Comparison of ENCODE assay signal across 16 cellular contexts in the genomic region with DNA sequence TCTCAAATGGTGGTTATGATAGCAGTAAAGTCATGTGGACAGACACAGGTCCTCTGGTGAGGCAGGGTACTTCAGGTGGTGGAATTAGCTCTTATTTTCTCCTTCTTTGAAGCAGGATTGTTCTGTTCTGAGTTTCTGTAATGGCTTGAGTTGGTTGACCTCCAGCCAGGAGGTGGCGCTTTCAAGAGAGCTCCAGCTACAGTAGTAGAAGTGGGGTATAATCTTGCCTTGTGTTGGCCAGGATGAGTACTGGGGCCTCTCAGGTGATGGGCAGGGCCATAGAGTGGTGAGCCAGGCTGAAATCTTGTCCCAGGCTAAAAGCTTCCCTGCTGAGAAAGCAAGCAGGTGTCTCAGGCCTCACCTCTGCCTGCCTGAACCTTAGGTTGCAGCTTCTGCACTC.
"Had no signal": no experiment of that assay in that cellular context is flagged by ENCODE, and none has a peak within 500 bp of the region (broad histone marks: within the 10 kb centered on the region; RNA-seq: fewer than 3 reads in every experiment).

No MANE protein-coding gene starts in this region.

- H3K36me3 ChIP-seq: gastrocnemius medialis, heart left ventricle, right atrium auricular region, thyroid gland had no signal

- H3K27ac ChIP-seq: gastrocnemius medialis, heart left ventricle, right atrium auricular region, skin epidermis, thyroid gland had no signal

- H3K4me1 ChIP-seq: gastrocnemius medialis, heart left ventricle, right atrium auricular region, thyroid gland had no signal

- H3K4me3 ChIP-seq: gastrocnemius medialis, heart left ventricle, right atrium auricular region, skin epidermis, thyroid gland had no signal

- H3K9me3 ChIP-seq: gastrocnemius medialis, thyroid gland had no signal

- DNase-seq: activated B cell treated with CpG ODN at 0.5 μM for 24 hours; activated CD4-positive, alpha-beta T cell treated with anti-CD3 and anti-CD28 coated beads for 48 hours; activated naive CD8-positive, alpha-beta T cell treated with anti-CD3 and anti-CD28 coated beads, Interleukin-2, amount 10 ng/mL, durations not matched to agents 7 days and 5 days; effector memory CD4-positive, alpha-beta T cell; erythroblast; gastrocnemius medialis; heart left ventricle; immature natural killer cell; occipital lobe; stimulated activated CD4-positive, alpha-beta T cell treated with anti-CD3 and anti-CD28 coated beads, Interleukin-15, amount 100 ng/mL, for 24 hours; stimulated activated CD4-positive, alpha-beta T cell treated with anti-CD3 and anti-CD28 coated beads, Interleukin-4, amount 100 ng/mL, for 1 hour; stimulated activated naive B cell treated with anti-CD40 and anti-IgM and Interleukin-4, amounts not matched to agents 10 μg/mL and 1 μg/mL and 100 μg/mL, for 72 hours; thyroid gland had no signal

- ATAC-seq: gastrocnemius medialis; heart left ventricle; natural killer cell treated with Interleukin-12 subunit alpha and Interleukin-12 subunit beta and Interleukin-15 and Interleukin-18, amount 100 ng/mL, for 72 hours; stimulated activated naive B cell treated with anti-CD40 and anti-IgM and Interleukin-4, amounts not matched to agents 10 μg/mL and 1 μg/mL and 100 μg/mL, for 72 hours had no signal

- H3K27me3 ChIP-seq: gastrocnemius medialis, heart left ventricle, right atrium auricular region, thyroid gland had no signal
